Comparison of ENCODE assay signal across 1 cellular context in the genomic region with DNA sequence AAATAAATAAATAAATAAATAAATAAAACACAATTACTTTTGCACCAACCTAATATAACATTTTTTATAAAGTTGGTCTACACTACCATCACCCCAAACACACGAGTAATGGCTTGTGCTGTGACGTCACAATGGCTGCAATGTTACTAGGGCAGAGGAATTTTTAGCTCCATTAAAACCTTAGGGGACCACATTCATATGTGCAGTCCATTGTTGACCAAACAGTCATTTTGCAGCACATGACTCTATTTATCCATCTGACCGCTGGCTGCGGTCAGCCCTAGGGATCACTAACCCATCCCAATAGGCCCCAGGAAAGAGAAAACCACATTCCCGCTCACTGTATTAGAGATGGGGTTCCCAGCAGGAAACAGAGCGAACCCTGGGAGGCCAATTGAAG.
TF ChIP-seq lines count a peak whose summit lies in the region.

No MANE protein-coding gene starts in this region.

TF ChIP-seq in HepG2, 621 proteins besides CTCF, POLR2A, EP300 and RAD21:
- peak; percentile 94 for TF ChIP-seq CREB1 (IDR thresholded peaks at IDR 0.05)
- TF ChIP-seq CREB1 (CRISPR knock-in tag; IDR thresholded peaks at IDR 0.05), result no peak
- no peak for TF ChIP-seq SAP130 (CRISPR knock-in tag; IDR thresholded peaks at IDR 0.05; ENCODE audit: low read depth)
- no peak for TF ChIP-seq ZNF616 (CRISPR knock-in tag; IDR thresholded peaks at IDR 0.05; ENCODE audit: low read depth)
